Comparison of ENCODE assay signal across 1 cellular context in genomic region chr2:69638630-69639029, GRCh38.
A peak's percentile ranks its signal among the peaks of the same experiment; 100 is the strongest.
TF ChIP-seq lines count a peak whose summit lies in the region.

No MANE protein-coding gene starts in this region.

TF ChIP-seq in K562, 482 proteins besides CTCF, POLR2A, EP300 and RAD21 (continued from another document):
- no peak for TF ChIP-seq NR2C1 (IDR thresholded peaks at IDR 0.05)
- TF ChIP-seq NR2C1 (tag; IDR thresholded peaks at IDR 0.05): 0 out of 2 replicates have a peak, but pooled peaks have one; percentile 36
- TF ChIP-seq NR2C2 (CRISPR knock-in tag; IDR thresholded peaks at IDR 0.05): no peak
- peak; percentile 46; the same call in 1 of the 2 replicates for TF ChIP-seq NR2C2 (tag; IDR thresholded peaks at IDR 0.05)
